Comparison of ENCODE assay signal across 17 cellular contexts in the genomic region with DNA sequence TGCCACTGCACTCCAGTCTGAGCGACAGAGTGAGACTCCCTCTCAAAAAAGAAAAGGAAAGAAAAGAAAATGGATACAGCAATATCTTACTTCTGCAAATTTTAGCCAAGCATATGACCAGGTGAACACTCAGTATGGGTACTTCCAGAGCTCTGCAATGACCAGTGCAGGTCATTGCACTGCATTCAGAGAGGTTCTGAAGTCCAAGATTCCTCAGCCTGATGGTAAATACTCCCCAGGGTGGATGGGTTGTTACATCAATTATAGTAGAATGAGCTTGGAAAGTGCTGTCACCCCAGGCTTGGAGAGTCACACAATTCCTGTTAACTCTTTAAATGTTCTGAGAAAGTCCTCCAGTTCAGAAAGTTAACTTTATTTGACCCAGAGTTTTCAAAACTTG.
"Had no signal": no experiment of that assay in that cellular context is flagged by ENCODE, and none has a peak within 500 bp of the region (broad histone marks: within the 10 kb centered on the region; RNA-seq: fewer than 3 reads in every experiment).

No MANE protein-coding gene starts in this region.

- H3K27ac Mint-ChIP-seq: activated CD4-positive, alpha-beta T cell treated with anti-CD3 and anti-CD28 coated beads for 36 hours; activated CD8-positive, alpha-beta T cell treated with anti-CD3 and anti-CD28 coated beads for 36 hours; activated T-helper 1 cell treated with anti-CD3 and anti-CD28 coated beads, Interleukin-12 subunit alpha, Interleukin-12 subunit beta, Interleukin-2, Interleukin-4 antibody, amounts not matched to agents 30 ng/mL and 10 ng/mL and 1 ng/mL, durations not matched to agents 14 hours and 24 hours and 36 hours; stimulated activated memory B cell treated with anti-CD40 and anti-IgM and Interleukin-4, amounts not matched to agents 10 μg/mL and 1 μg/mL and 100 μg/mL, for 72 hours had no signal

- DNase-seq: activated CD4-positive, alpha-beta T cell treated with anti-CD3 and anti-CD28 coated beads for 36 hours; activated CD8-positive, alpha-beta memory T cell treated with anti-CD3 and anti-CD28 coated beads, Interleukin-2, amount 50 U/mL, for 4 hours; activated CD8-positive, alpha-beta T cell treated with anti-CD3 and anti-CD28 coated beads for 36 hours; activated naive CD4-positive, alpha-beta T cell; caudate nucleus; cortex of kidney; effector CD8-positive, alpha-beta T cell; heart left ventricle; islet precursor cell; left ventricle myocardium superior; right cardiac atrium; spleen; stimulated activated CD4-positive, alpha-beta T cell treated with anti-CD3 and anti-CD28 coated beads, Interleukin-1b, Interleukin-23, amount 100 ng/mL, for 48 hours; T-helper 9 cell; transverse colon had no signal

- H3K4me1 Mint-ChIP-seq: stimulated activated memory B cell treated with anti-CD40 and anti-IgM and Interleukin-4, amounts not matched to agents 10 μg/mL and 1 μg/mL and 100 μg/mL, for 72 hours had no signal

- H3K4me1 ChIP-seq: heart left ventricle, spleen had no signal

- H3K4me3 Mint-ChIP-seq: activated CD4-positive, alpha-beta T cell treated with anti-CD3 and anti-CD28 coated beads for 36 hours; activated CD8-positive, alpha-beta T cell treated with anti-CD3 and anti-CD28 coated beads for 36 hours; activated T-helper 1 cell treated with anti-CD3 and anti-CD28 coated beads, Interleukin-12 subunit alpha, Interleukin-12 subunit beta, Interleukin-2, Interleukin-4 antibody, amounts not matched to agents 30 ng/mL and 10 ng/mL and 1 ng/mL, durations not matched to agents 14 hours and 24 hours and 36 hours; stimulated activated memory B cell treated with anti-CD40 and anti-IgM and Interleukin-4, amounts not matched to agents 10 μg/mL and 1 μg/mL and 100 μg/mL, for 72 hours had no signal

- H3K27me3 Mint-ChIP-seq: activated CD4-positive, alpha-beta T cell treated with anti-CD3 and anti-CD28 coated beads for 36 hours had no signal

- H3K27ac ChIP-seq: heart left ventricle, spleen had no signal

- H3K36me3 ChIP-seq: heart left ventricle, spleen, transverse colon had no signal

- H3K4me3 ChIP-seq: heart left ventricle, spleen, transverse colon had no signal

- H3K27me3 ChIP-seq: transverse colon had no signal
